In genomic region chr11:66008095-66008467, GRCh38 we compare ENCODE assay signal across 26 cellular contexts. TPM values are rescaled to one million over a fixed set of nuclear protein-coding genes. Genes with fewer than 3 reads are reported as not detected.
A peak's percentile ranks its signal among the peaks of the same experiment; 100 is the strongest.
DNase-seq lines count a peak whose midpoint lies in the region; ATAC-seq, FAIRE-seq and TF ChIP-seq lines count a peak whose summit lies in the region.
"Had no signal": no experiment of that assay in that cellular context is flagged by ENCODE, and none has a peak within 500 bp of the region (broad histone marks: within the 10 kb centered on the region; RNA-seq: fewer than 3 reads in every experiment).

No MANE protein-coding gene starts in this region.

- no peaks in the 10 kb centered on the region for H4K20me1 ChIP-seq in keratinocyte (ENCODE audit: control insufficient read depth, extremely low read depth, insufficient read depth, low read length)

- CTCF ChIA-PET in A549 (lab: Yijun Ruan, JAX) (interaction anchor here (0.8 to 11.6 kb wide), 8 partner anchors 13 to 124 kb away, joined by 3 to 121 read pairs (median 5); no protein-coding TSS in a partner anchor), RWPE1 (lab: Yijun Ruan, JAX) (interaction anchor here (0.6 to 2.6 kb wide), 3 partner anchors 15 to 308 kb away, joined by 3 to 14 read pairs (median 5); no protein-coding TSS in a partner anchor)

- H3K9me1 ChIP-seq in keratinocyte (ENCODE audit: control insufficient read depth, extremely low read depth, insufficient read depth, low read length), result peaks cover 3% of the 10 kb centered on the region

- TF ChIP-seq POLR2A in A549 (IDR thresholded peaks at IDR 0.05; ENCODE audit: low read length), result no peak

- no peak for TF ChIP-seq RAD21 in A549 (conservative IDR thresholded peaks at IDR 0.05 in 1 of 2, IDR thresholded peaks at IDR 0.05 in 1 of 2)

- H3K27me3 ChIP-seq in keratinocyte (ENCODE audit: control insufficient read depth, extremely low read depth, insufficient read depth, low read length), result no peaks in the 10 kb centered on the region
- H3K27me3 ChIP-seq: body of pancreas, tibial artery had no signal

- peaks cover 11% of the 10 kb centered on the region for H3K79me2 ChIP-seq in keratinocyte (ENCODE audit: control insufficient read depth, insufficient read depth, low read length)

- H3K9me3 ChIP-seq in A549 (no peaks in the 10 kb centered on the region), keratinocyte (ENCODE audit: control insufficient read depth, low read depth, low read length) (no peaks in the 10 kb centered on the region)
- H3K9me3 ChIP-seq: adrenal gland, body of pancreas, stomach, tibial artery had no signal

- no peak for TF ChIP-seq EP300 in A549 (IDR thresholded peaks at IDR 0.05)

- H3K9ac ChIP-seq in keratinocyte (ENCODE audit: control insufficient read depth, extremely low read depth, insufficient read depth, low read length), result no peak overlapping the region

- dilution Hi-C loops in keratinocyte (cut with MboI; ENCODE audit: extremely low pct_ligation_motif_present, low sequenced_read_pairs), result no loop called here

- peaks cover 6 to 7% of the 10 kb centered on the region in 2 experiments for H3K36me3 ChIP-seq in keratinocyte (ENCODE audit: control insufficient read depth in 2 of 2, extremely low read depth in 1 of 2, insufficient read depth in 2 of 2, low read length in 2 of 2)

- POLR2A ChIA-PET in A549 (lab: Yijun Ruan, JAX) (no interaction called here), RWPE1 (lab: Yijun Ruan, JAX; ENCODE audit: low non-redundant PET) (no interaction called here)

- no peak for TF ChIP-seq CTCF in A549 (IDR thresholded peaks at IDR 0.05)
- TF ChIP-seq CTCF in RWPE1 (conservative IDR thresholded peaks at IDR 0.05; ENCODE audit: low read depth), result no peak
- no peak for TF ChIP-seq CTCF in keratinocyte (optimal IDR thresholded peaks at IDR 0.05 in 1 of 3, IDR thresholded peaks at IDR 0.05 in 1 of 3, conservative IDR thresholded peaks at IDR 0.05 in 1 of 3; ENCODE audit: extremely low read depth in 1 of 3, insufficient read depth in 2 of 3, low read length in 3 of 3)

- H3K4me2 ChIP-seq in A549 (no peak overlapping the region), keratinocyte (ENCODE audit: control insufficient read depth, extremely low read depth, insufficient read depth, low read depth, low read length) (peak overlapping the region; percentile 44)
- H3K4me2 ChIP-seq: GM23338 had no signal

- ATAC-seq in A549 (no peak; a peak in 2 of 6 replicates), GM21526 (IDR thresholded peaks at IDR 0.05; ENCODE audit: low FRiP score, unreplicated experiment) (no peak)
- ATAC-seq: activated T-cell treated with anti-CD3 and anti-CD28 coated beads, Interleukin-2, amount 50 U/mL, for 4 hours; body of pancreas; GM23338; left ventricle myocardium superior; PC-3 had no signal

- no peak for FAIRE-seq in A549 (lab: Jason Lieb, UNC)
- no peak for FAIRE-seq in keratinocyte (lab: Jason Lieb, UNC)
- FAIRE-seq: endothelial cell of umbilical vein had no signal

- H3K27ac ChIP-seq in A549 (0 out of 6 replicates have a peak overlapping the region, but pooled peaks of 1 of the 2 experiments have one; percentile 41), RWPE1 (peak overlapping the region; percentile 63), keratinocyte (ENCODE audit: control insufficient read depth, insufficient read depth, low read length) (no peak overlapping the region)
- H3K27ac ChIP-seq: body of pancreas, stomach, tibial artery had no signal

- peaks cover 10% of the 10 kb centered on the region; the same call in 2 of the 3 replicates for H3K4me1 ChIP-seq in A549
- H3K4me1 ChIP-seq in keratinocyte (ENCODE audit: control insufficient read depth, extremely low read depth, insufficient read depth, low read length), result peaks cover 39% of the 10 kb centered on the region

- DNase-seq in A549 (ENCODE audit: low read depth in 1 of 2, low spot score in 1 of 2) (no peak), RWPE1 (ENCODE audit: low spot score) (no peak), keratinocyte (ENCODE audit: low read depth, low spot score) (no peak), KG1 (lab: John Stamatoyannopoulos, UW) (no peak), SIG-M5 (lab: John Stamatoyannopoulos, UW) (no peak)
- DNase-seq: activated naive CD4-positive, alpha-beta T cell; activated T-cell treated with anti-CD3 and anti-CD28 coated beads, Interleukin-2, amount 50 U/mL, for 4 hours; adrenal gland; body of pancreas; cerebellar nuclear complex; DMS153; dorsolateral prefrontal cortex; islet precursor cell; left ventricle myocardium superior; NCI-H1694 treated with DMSO at 0.1 percent for 48 hours; NCI-H524; NK-92 treated with Interleukin-12 subunit alpha and Interleukin-12 subunit beta, amount 100 ng/mL, for 24 hours; SHP77 treated with DMSO at 0.1 percent for 48 hours; stomach; SW 1271; T1000; tibial artery had no signal

- WGBS in A549 (ENCODE audit: missing lambda C conversion rate), result 94% methylated on average over 2 of the region's 2 CpGs

- no peak overlapping the region for H2AFZ ChIP-seq in keratinocyte (ENCODE audit: control insufficient read depth, low read length)
- H2AFZ ChIP-seq: GM23338 had no signal

- H3K4me3 ChIP-seq in A549 (no peak overlapping the region), keratinocyte (ENCODE audit: control insufficient read depth in 2 of 3, extremely low read depth in 1 of 3, insufficient read depth in 2 of 3, low read depth in 1 of 3, low read length in 3 of 3) (no peak overlapping the region)
- H3K4me3 ChIP-seq: adrenal gland, body of pancreas, dorsolateral prefrontal cortex, GM23338, stomach, tibial artery had no signal

RNA-seq across cellular contexts. Expression of gene CST6, which starts 3.7 kb away (rescaled TPM):
- polyA plus RNA-seq in A549 (2011; rRNA removed) (not detected in 2 replicates), A549 (2017; fragmentation: RNase III; extraction: RNeasy Plus Mini Kit Qiagen cat#74134 plus additional on column Dnase treatment) (not detected in 3 replicates), keratinocyte (1.4 to 2.3 TPM (median 1.7 TPM) in 3 replicates)
- polyA plus RNA-seq in A549 (2012; cell fraction: cytosol; rRNA removed), result 0.05 TPM in 1 of 2 replicates, not detected in the other
- 0.31 and 0.54 TPM in 2 replicates for polyA plus RNA-seq in A549 (2012; cell fraction: nucleus; rRNA removed)
- not detected in 2 replicates for polyA minus RNA-seq in A549 (2011; rRNA and poly(A)+ RNA removed)
- polyA plus RNA-seq in keratinocyte (2011; ENCODE audit: low read depth), result 27.8 TPM
- 3.3 and 4.9 TPM in 2 replicates for polyA plus RNA-seq in keratinocyte (2011; cell fraction: cytosol; rRNA removed)
- polyA plus RNA-seq in keratinocyte (2011; cell fraction: nucleus; rRNA removed), result 3.7 and 7.6 TPM in 2 replicates
- 2.0 and 195 TPM in 2 replicates for polyA plus RNA-seq in keratinocyte (2012; ENCODE audit: low replicate concordance)
- 0.32 TPM in 1 of 3 replicates, not detected in the others for polyA minus RNA-seq in keratinocyte
- not detected for polyA minus RNA-seq in keratinocyte (2011; cell fraction: cytosol; rRNA and poly(A)+ RNA removed)
- polyA minus RNA-seq in keratinocyte (2011; cell fraction: nucleus; rRNA and poly(A)+ RNA removed), result 5.0 TPM in 1 of 2 replicates, not detected in the other

RNA-seq across cellular contexts. Expression of gene BANF1, which starts 5.8 kb away (rescaled TPM):
- polyA plus RNA-seq in A549 (2011; rRNA removed), result 385 and 399 TPM in 2 replicates
- 419 and 463 TPM in 2 replicates for polyA plus RNA-seq in A549 (2012; cell fraction: cytosol; rRNA removed)
- polyA plus RNA-seq in A549 (2012; cell fraction: nucleus; rRNA removed), result 147 and 348 TPM in 2 replicates
- polyA plus RNA-seq in A549 (2017; fragmentation: RNase III; extraction: RNeasy Plus Mini Kit Qiagen cat#74134 plus additional on column Dnase treatment), result 304 to 315 TPM (median 309 TPM) in 3 replicates
- 123 and 143 TPM in 2 replicates for polyA minus RNA-seq in A549 (2011; rRNA and poly(A)+ RNA removed)
- 112 to 187 TPM (median 154 TPM) in 3 replicates for polyA plus RNA-seq in keratinocyte
- 12.9 TPM for polyA plus RNA-seq in keratinocyte (2011; ENCODE audit: low read depth)
- polyA plus RNA-seq in keratinocyte (2011; cell fraction: cytosol; rRNA removed), result 206 and 231 TPM in 2 replicates
- 99.3 and 102 TPM in 2 replicates for polyA plus RNA-seq in keratinocyte (2011; cell fraction: nucleus; rRNA removed)
- polyA plus RNA-seq in keratinocyte (2012; ENCODE audit: low replicate concordance), result 152 and 176 TPM in 2 replicates
- polyA minus RNA-seq in keratinocyte, result 61.8 to 73.4 TPM (median 69.0 TPM) in 3 replicates
- polyA minus RNA-seq in keratinocyte (2011; cell fraction: cytosol; rRNA and poly(A)+ RNA removed), result 84.6 TPM
- polyA minus RNA-seq in keratinocyte (2011; cell fraction: nucleus; rRNA and poly(A)+ RNA removed), result 16.2 and 16.9 TPM in 2 replicates

RNA-seq across cellular contexts. Expression of gene EIF1AD, which starts 6.1 kb away (rescaled TPM):
- polyA plus RNA-seq in A549 (2011; rRNA removed), result 38.6 and 42.0 TPM in 2 replicates
- 31.9 and 33.7 TPM in 2 replicates for polyA plus RNA-seq in A549 (2012; cell fraction: cytosol; rRNA removed)
- polyA plus RNA-seq in A549 (2012; cell fraction: nucleus; rRNA removed), result 27.3 and 28.0 TPM in 2 replicates
- polyA plus RNA-seq in A549 (2017; fragmentation: RNase III; extraction: RNeasy Plus Mini Kit Qiagen cat#74134 plus additional on column Dnase treatment), result 39.8 to 44.6 TPM (median 41.0 TPM) in 3 replicates
- 52.9 and 72.1 TPM in 2 replicates for polyA minus RNA-seq in A549 (2011; rRNA and poly(A)+ RNA removed)
- polyA plus RNA-seq in keratinocyte, result 23.1 to 36.8 TPM (median 29.6 TPM) in 3 replicates
- 27.8 TPM for polyA plus RNA-seq in keratinocyte (2011; ENCODE audit: low read depth)
- 25.7 and 27.4 TPM in 2 replicates for polyA plus RNA-seq in keratinocyte (2011; cell fraction: cytosol; rRNA removed)
- polyA plus RNA-seq in keratinocyte (2011; cell fraction: nucleus; rRNA removed), result 37.9 and 40.2 TPM in 2 replicates
- 29.7 and 31.2 TPM in 2 replicates for polyA plus RNA-seq in keratinocyte (2012; ENCODE audit: low replicate concordance)
- 42.8 to 48.1 TPM (median 44.4 TPM) in 3 replicates for polyA minus RNA-seq in keratinocyte
- 24.6 TPM for polyA minus RNA-seq in keratinocyte (2011; cell fraction: cytosol; rRNA and poly(A)+ RNA removed)
- polyA minus RNA-seq in keratinocyte (2011; cell fraction: nucleus; rRNA and poly(A)+ RNA removed), result 18.7 and 30.3 TPM in 2 replicates

RNA-seq across cellular contexts. Expression of gene CATSPER1, which starts 18.2 kb away (rescaled TPM):
- polyA plus RNA-seq in A549 (2011; rRNA removed) (0.54 and 0.97 TPM in 2 replicates), A549 (2017; fragmentation: RNase III; extraction: RNeasy Plus Mini Kit Qiagen cat#74134 plus additional on column Dnase treatment) (0.46 to 0.75 TPM (median 0.70 TPM) in 3 replicates), keratinocyte (0.07 TPM in 1 of 3 replicates, not detected in the others)
- 0.43 and 0.49 TPM in 2 replicates for polyA plus RNA-seq in A549 (2012; cell fraction: cytosol; rRNA removed)
- 0.17 and 0.20 TPM in 2 replicates for polyA plus RNA-seq in A549 (2012; cell fraction: nucleus; rRNA removed)
- polyA minus RNA-seq in A549 (2011; rRNA and poly(A)+ RNA removed), result 0.12 TPM in 1 of 2 replicates, not detected in the other
- polyA plus RNA-seq in keratinocyte (2011; ENCODE audit: low read depth), result not detected
- polyA plus RNA-seq in keratinocyte (2011; cell fraction: cytosol; rRNA removed), result not detected in 2 replicates
- not detected in 2 replicates for polyA plus RNA-seq in keratinocyte (2011; cell fraction: nucleus; rRNA removed)
- polyA plus RNA-seq in keratinocyte (2012; ENCODE audit: low replicate concordance), result 0.17 TPM in 1 of 2 replicates, not detected in the other
- not detected in 3 replicates for polyA minus RNA-seq in keratinocyte
- not detected for polyA minus RNA-seq in keratinocyte (2011; cell fraction: cytosol; rRNA and poly(A)+ RNA removed)
- not detected in 2 replicates for polyA minus RNA-seq in keratinocyte (2011; cell fraction: nucleus; rRNA and poly(A)+ RNA removed)
- polyA plus RNA-seq: GM23338 had no signal

RNA-seq across cellular contexts. Expression of gene GAL3ST3, which starts 40.9 kb away (rescaled TPM):
- not detected in 2 replicates for polyA plus RNA-seq in A549 (2011; rRNA removed)
- polyA plus RNA-seq in A549 (2012; cell fraction: cytosol; rRNA removed), result not detected in 2 replicates
- not detected in 2 replicates for polyA plus RNA-seq in A549 (2012; cell fraction: nucleus; rRNA removed)
- not detected in 3 replicates for polyA plus RNA-seq in A549 (2017; fragmentation: RNase III; extraction: RNeasy Plus Mini Kit Qiagen cat#74134 plus additional on column Dnase treatment)
- not detected in 2 replicates for polyA minus RNA-seq in A549 (2011; rRNA and poly(A)+ RNA removed)
- polyA plus RNA-seq in keratinocyte, result not detected in 3 replicates
- polyA plus RNA-seq in keratinocyte (2011; ENCODE audit: low read depth), result not detected
- not detected in 2 replicates for polyA plus RNA-seq in keratinocyte (2011; cell fraction: cytosol; rRNA removed)
- not detected in 2 replicates for polyA plus RNA-seq in keratinocyte (2011; cell fraction: nucleus; rRNA removed)
- 0.07 TPM in 1 of 2 replicates, not detected in the other for polyA plus RNA-seq in keratinocyte (2012; ENCODE audit: low replicate concordance)
- polyA minus RNA-seq in keratinocyte, result not detected in 3 replicates
- polyA minus RNA-seq in keratinocyte (2011; cell fraction: cytosol; rRNA and poly(A)+ RNA removed), result not detected
- polyA minus RNA-seq in keratinocyte (2011; cell fraction: nucleus; rRNA and poly(A)+ RNA removed), result not detected in 2 replicates
- polyA plus RNA-seq: adrenal gland, stomach had no signal
